In the genomic region with DNA sequence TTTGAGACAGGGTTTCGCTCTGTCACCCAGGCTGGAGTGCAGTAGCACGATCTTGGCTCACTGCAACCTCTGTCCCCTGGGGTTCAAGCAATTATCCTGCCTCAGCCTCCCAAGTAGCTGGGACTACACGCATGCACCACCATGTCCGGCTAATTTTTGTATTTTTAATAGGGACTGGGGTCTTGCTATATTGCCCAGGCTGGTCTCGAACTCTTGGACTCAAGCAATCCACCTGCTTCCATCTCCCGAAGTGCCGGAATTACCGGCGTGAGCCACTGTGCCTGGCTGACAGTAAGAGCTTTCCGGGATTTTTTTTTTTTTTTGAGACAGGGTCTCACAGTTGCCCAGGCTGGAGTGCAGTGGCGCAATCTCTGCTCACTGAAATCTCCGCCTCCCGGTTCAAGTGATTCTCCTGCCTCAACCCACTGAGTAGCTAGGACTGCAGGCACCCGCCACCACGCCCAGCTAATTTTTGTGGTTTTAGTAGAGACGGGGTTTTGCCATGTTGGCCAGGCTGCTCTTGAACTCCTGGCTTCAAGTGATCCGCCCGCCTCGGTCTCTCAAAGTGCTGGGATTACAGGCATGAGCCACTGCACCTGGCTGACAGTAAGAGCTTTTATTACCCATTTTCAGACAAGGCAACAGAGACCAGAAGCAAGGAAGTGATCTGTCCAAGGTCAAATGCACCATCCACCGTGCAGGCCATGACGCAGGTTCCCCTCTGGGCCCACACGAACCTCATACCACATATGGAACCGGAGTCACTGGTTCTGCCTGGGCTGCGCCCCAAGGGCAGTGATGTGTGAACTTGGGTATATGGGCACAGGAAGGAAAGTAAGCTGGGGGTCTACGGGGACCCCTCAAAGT, we compare ENCODE assay signal across 12 cellular contexts. TPM values are rescaled to one million over a fixed set of nuclear protein-coding genes. Genes with fewer than 3 reads are reported as not detected.
DNase-seq lines count a peak whose midpoint lies in the region; ATAC-seq and TF ChIP-seq lines count a peak whose summit lies in the region.
"Had no signal": no experiment of that assay in that cellular context is flagged by ENCODE, and none has a peak within 500 bp of the region (broad histone marks: within the 10 kb centered on the region; RNA-seq: fewer than 3 reads in every experiment).

No MANE protein-coding gene starts in this region.

- no peaks in the 10 kb centered on the region for H3K36me3 ChIP-seq in CD4-positive, CD25-positive, alpha-beta regulatory T cell (ENCODE audit: control insufficient read depth, insufficient read depth, low read length)
- H3K36me3 ChIP-seq in GM23338 (ENCODE audit: insufficient read depth) (no peaks in the 10 kb centered on the region), mucosa of descending colon (ENCODE audit: low read depth) (no peaks in the 10 kb centered on the region), tibial artery (peaks cover 0 to 36% (median 5%) of the 10 kb centered on the region in 3 donors)

- H3K27ac Mint-ChIP-seq in CD4-positive, CD25-positive, alpha-beta regulatory T cell, result peak overlapping the region; percentile 92 to 99 (median 99)
- H3K27ac Mint-ChIP-seq in GM23338, result peak overlapping the region; percentile 59

- H3K9me2 ChIP-seq in GM23338 (ENCODE audit: insufficient read depth), result no peaks in the 10 kb centered on the region

- no peak for DNase-seq in CD4-positive, CD25-positive, alpha-beta regulatory T cell
- DNase-seq in GM23338 (ENCODE audit: low spot score) (no peak), mucosa of descending colon (no peak), NCI-H345 treated with DMSO at 0.1 percent for 48 hours (lab: John Stamatoyannopoulos, UW; ENCODE audit: unreplicated experiment) (no peak), DMS 273 treated with DMSO at 0.1 percent for 48 hours (lab: John Stamatoyannopoulos, UW) (no peak), tibial artery (no peak)
- peak; percentile 43 to 52 for DNase-seq in activated T-cell treated with anti-CD3 and anti-CD28 coated beads, Interleukin-2, amount 50 U/mL, for 48 hours
- DNase-seq: cerebellar nuclear complex; NCI-H1048; stimulated activated CD4-positive, alpha-beta T cell treated with anti-CD3 and anti-CD28 coated beads, Interleukin-12 subunit alpha, Interleukin-12 subunit beta, amount 100 ng/mL, for 4 hours had no signal

- peak overlapping the region; percentile 98 for H3K27ac ChIP-seq in CD4-positive, CD25-positive, alpha-beta regulatory T cell (ENCODE audit: insufficient read depth, low read length, poor library complexity, severe bottlenecking)
- H3K27ac ChIP-seq in GM23338 (ENCODE audit: low read depth), result peak overlapping the region; percentile 92
- H3K27ac ChIP-seq in tibial artery, result no peak overlapping the region

- H3K4me3 Mint-ChIP-seq in CD4-positive, CD25-positive, alpha-beta regulatory T cell, result peak overlapping the region; percentile 64 to 85 (median 76)
- H3K4me3 Mint-ChIP-seq in GM23338, result peak overlapping the region; percentile 7; the same call in 1 of the 3 replicates

- peaks cover 13% of the 10 kb centered on the region for H3F3A ChIP-seq in GM23338 (replicated peaks; ENCODE audit: low read depth)

- H3K27me3 ChIP-seq in CD4-positive, CD25-positive, alpha-beta regulatory T cell (ENCODE audit: control insufficient read depth, insufficient read depth, low read length), result no peaks in the 10 kb centered on the region
- H3K27me3 ChIP-seq in GM23338 (ENCODE audit: insufficient read depth), result no peaks in the 10 kb centered on the region
- H3K27me3 ChIP-seq in tibial artery, result no peaks in the 10 kb centered on the region

- H3K27me3 Mint-ChIP-seq in CD4-positive, CD25-positive, alpha-beta regulatory T cell, result no peaks in the 10 kb centered on the region
- H3K27me3 Mint-ChIP-seq in GM23338 (ENCODE audit: insufficient read depth, low read depth, poor library complexity), result peaks cover 28% of the 10 kb centered on the region

- H3K9me3 ChIP-seq in CD4-positive, CD25-positive, alpha-beta regulatory T cell (ENCODE audit: control insufficient read depth in 2 of 2, low read length in 2 of 2), result no peaks in the 10 kb centered on the region
- H3K9me3 ChIP-seq in mucosa of descending colon, result no peaks in the 10 kb centered on the region
- no peaks in the 10 kb centered on the region for H3K9me3 ChIP-seq in tibial artery

- no peaks in the 10 kb centered on the region for H3K9me3 Mint-ChIP-seq in CD4-positive, CD25-positive, alpha-beta regulatory T cell
- H3K9me3 Mint-ChIP-seq in GM23338, result no peaks in the 10 kb centered on the region; the same call in 2 of the 3 replicates

- no peak overlapping the region for H3K4me3 ChIP-seq in CD4-positive, CD25-positive, alpha-beta regulatory T cell (ENCODE audit: low read depth, low read length)
- H3K4me3 ChIP-seq in GM23338, result no peak overlapping the region; the same call in 1 of the 2 replicates
- H3K4me3 ChIP-seq in mucosa of descending colon, result no peak overlapping the region
- no peak overlapping the region for H3K4me3 ChIP-seq in tibial artery

- no peak for ATAC-seq in CD4-positive, CD25-positive, alpha-beta regulatory T cell (ENCODE audit: low read depth in 2 of 2)
- ATAC-seq in GM23338 (no peak), mucosa of descending colon (peak; percentile 3), GM21526 (IDR thresholded peaks at IDR 0.05; ENCODE audit: low FRiP score, unreplicated experiment) (no peak)

- peaks cover 0 to 89% (median 28%) of the 10 kb centered on the region in 4 donors for H3K4me1 Mint-ChIP-seq in CD4-positive, CD25-positive, alpha-beta regulatory T cell
- H3K4me1 Mint-ChIP-seq in GM23338, result peaks cover 52% of the 10 kb centered on the region

- peak overlapping the region; percentile 78 for H3K4me2 ChIP-seq in GM23338

- no peaks in the 10 kb centered on the region for H4K20me1 ChIP-seq in GM23338 (replicated peaks; ENCODE audit: insufficient read depth)

- peaks cover 18% of the 10 kb centered on the region for H3K36me3 Mint-ChIP-seq in CD4-positive, CD25-positive, alpha-beta regulatory T cell
- peaks cover 14% of the 10 kb centered on the region; the same call in 2 of the 3 replicates for H3K36me3 Mint-ChIP-seq in GM23338 (ENCODE audit: low read depth)

- peaks cover 79% of the 10 kb centered on the region for H3K4me1 ChIP-seq in CD4-positive, CD25-positive, alpha-beta regulatory T cell (ENCODE audit: control insufficient read depth, insufficient read depth, low read length, poor library complexity, severe bottlenecking)
- peaks cover 44% of the 10 kb centered on the region for H3K4me1 ChIP-seq in GM23338 (ENCODE audit: insufficient read depth)
- H3K4me1 ChIP-seq in mucosa of descending colon (ENCODE audit: low read depth), result peaks cover 2% of the 10 kb centered on the region
- peaks cover 0 to 19% (median 15%) of the 10 kb centered on the region in 4 donors for H3K4me1 ChIP-seq in tibial artery

- H3K79me2 ChIP-seq in GM23338 (replicated peaks; ENCODE audit: insufficient read depth), result no peaks in the 10 kb centered on the region

- intact Hi-C loops in mucosa of descending colon (cut with DNase I, micrococcal nuclease), result no loop called here
- intact Hi-C loops in tibial artery (cut with DNase I; ENCODE audit: low total_unique reads), result no loop called here

- TF ChIP-seq CTCF in GM23338 (conservative IDR thresholded peaks at IDR 0.05; ENCODE audit: low read depth in 2 of 2) (no peak), mucosa of descending colon (IDR thresholded peaks at IDR 0.05) (no peak), tibial artery (IDR thresholded peaks at IDR 0.05) (no peak)

- H2AFZ ChIP-seq in GM23338, result peak overlapping the region; percentile 18; the same call in 1 of the 2 replicates

TF ChIP-seq in GM23338, 12 proteins besides CTCF, POLR2A, EP300 and RAD21 (continues in another document):
- no peak for TF ChIP-seq POLR2AphosphoS5 (IDR thresholded peaks at IDR 0.05; ENCODE audit: low read depth)
- TF ChIP-seq ZNF331 (CRISPR knock-in tag; IDR thresholded peaks at IDR 0.05; ENCODE audit: low read depth), result no peak
- TF ChIP-seq NANOG (IDR thresholded peaks at IDR 0.05; ENCODE audit: borderline replicate concordance), result no peak
- TF ChIP-seq EZH2 (IDR thresholded peaks at IDR 0.05; ENCODE audit: low read depth, unreplicated experiment), result no peak
- no peak for TF ChIP-seq JUNB (IDR thresholded peaks at IDR 0.05; ENCODE audit: unreplicated experiment)
- TF ChIP-seq ZNF114 (CRISPR knock-in tag; IDR thresholded peaks at IDR 0.05), result no peak
- no peak for TF ChIP-seq CREB1 (CRISPR knock-in tag; IDR thresholded peaks at IDR 0.05; ENCODE audit: low read depth)
- TF ChIP-seq STAT1 (IDR thresholded peaks at IDR 0.05; ENCODE audit: unreplicated experiment), result no peak

RNA-seq across cellular contexts. Expression of a gene that starts 21.0 kb away (rescaled TPM):
- total RNA-seq in CD4-positive, CD25-positive, alpha-beta regulatory T cell, result 23.2 TPM
- polyA plus RNA-seq in CD4-positive, CD25-positive, alpha-beta regulatory T cell, result 1 to 10 TPM in 2 of 4 donors, under 1 TPM in 2; 0.48 to 1.6 (median 0.83) TPM
- total RNA-seq in GM23338 (2014; rRNA removed; shearing (Covaris generic)), result 10.1 and 11.8 TPM in 2 replicates
- polyA plus RNA-seq in GM23338 (2016; fragmentation: Nextera tagmentation; extraction: Ambion mirVana), result 8.9 and 9.4 TPM in 2 replicates
- 10 to 100 TPM; 15.8 to 17.9 (median 17.1) TPM for total RNA-seq in mucosa of descending colon

RNA-seq across cellular contexts. Expression of a gene that starts 32.8 kb away (rescaled TPM):
- total RNA-seq in CD4-positive, CD25-positive, alpha-beta regulatory T cell, result 82.9 TPM
- polyA plus RNA-seq in CD4-positive, CD25-positive, alpha-beta regulatory T cell, result 1 to 10 TPM; 5.3 to 7.5 (median 5.9) TPM
- total RNA-seq in GM23338 (2014; rRNA removed; shearing (Covaris generic)), result 74.8 and 81.3 TPM in 2 replicates
- 39.5 and 41.6 TPM in 2 replicates for polyA plus RNA-seq in GM23338 (2016; fragmentation: Nextera tagmentation; extraction: Ambion mirVana)
- total RNA-seq in mucosa of descending colon, result 10 to 100 TPM; 26.4 to 35.2 (median 34.7) TPM

RNA-seq across cellular contexts. Expression of a gene that starts 42.8 kb away (rescaled TPM):
- not detected for total RNA-seq in CD4-positive, CD25-positive, alpha-beta regulatory T cell
- under 1 TPM in 1 of 4 donors, not detected in 3; 0.55 TPM for polyA plus RNA-seq in CD4-positive, CD25-positive, alpha-beta regulatory T cell
- not detected in 2 replicates for total RNA-seq in GM23338 (2014; rRNA removed; shearing (Covaris generic))
- polyA plus RNA-seq in GM23338 (2016; fragmentation: Nextera tagmentation; extraction: Ambion mirVana), result not detected in 2 replicates
- total RNA-seq in mucosa of descending colon, result not detected
- total RNA-seq: T-helper 1 cell treated with Interleukin-12 subunit alpha and Interleukin-12 subunit beta and Interleukin-4 antibody, amounts not matched to agents 30 ng/mL and 1 ng/mL, for 36 hours had no signal

RNA-seq across cellular contexts. Expression of a gene that starts 46.5 kb away (rescaled TPM):
- total RNA-seq in CD4-positive, CD25-positive, alpha-beta regulatory T cell, result 51.9 TPM
- polyA plus RNA-seq in CD4-positive, CD25-positive, alpha-beta regulatory T cell, result 10 to 100 TPM; 71.2 to 78.4 (median 74.6) TPM
- total RNA-seq in GM23338 (2014; rRNA removed; shearing (Covaris generic)), result 11.4 and 12.8 TPM in 2 replicates
- polyA plus RNA-seq in GM23338 (2016; fragmentation: Nextera tagmentation; extraction: Ambion mirVana), result 7.7 and 8.3 TPM in 2 replicates
- 1 to 10 TPM; 2.0 to 3.1 (median 2.6) TPM for total RNA-seq in mucosa of descending colon

RNA-seq across cellular contexts. Expression of a gene that starts 46.9 kb away (rescaled TPM):
- not detected for total RNA-seq in CD4-positive, CD25-positive, alpha-beta regulatory T cell
- under 1 TPM in 1 of 4 donors, not detected in 3; 0.52 TPM for polyA plus RNA-seq in CD4-positive, CD25-positive, alpha-beta regulatory T cell
- total RNA-seq in GM23338 (2014; rRNA removed; shearing (Covaris generic)), result 0.24 TPM in 1 of 2 replicates, not detected in the other
- 1.3 TPM in 1 of 2 replicates, not detected in the other for polyA plus RNA-seq in GM23338 (2016; fragmentation: Nextera tagmentation; extraction: Ambion mirVana)
- 1 to 10 TPM; 1.7 to 3.4 (median 2.9) TPM for total RNA-seq in mucosa of descending colon

Comparison
In these comparisons a context has a peak if more than half of its experiments do, and no peak if none do; other contexts are left out.
1. DNase-seq: peak in activated T-cell treated with anti-CD3 and anti-CD28 coated beads, Interleukin-2, amount 50 U/mL, for 48 hours (2 of 2); none in CD4-positive, CD25-positive, alpha-beta regulatory T cell (0 of 3), GM23338 (single experiment), mucosa of descending colon (0 of 3), NCI-H345 treated with DMSO at 0.1 percent for 48 hours (single experiment), DMS 273 treated with DMSO at 0.1 percent for 48 hours (single experiment) and tibial artery (0 of 2).
2. H3K27ac ChIP-seq: peak in CD4-positive, CD25-positive, alpha-beta regulatory T cell (single experiment) and GM23338 (single experiment); none in tibial artery (0 of 2).